Comparison of ENCODE assay signal across 17 cellular contexts in the genomic region with DNA sequence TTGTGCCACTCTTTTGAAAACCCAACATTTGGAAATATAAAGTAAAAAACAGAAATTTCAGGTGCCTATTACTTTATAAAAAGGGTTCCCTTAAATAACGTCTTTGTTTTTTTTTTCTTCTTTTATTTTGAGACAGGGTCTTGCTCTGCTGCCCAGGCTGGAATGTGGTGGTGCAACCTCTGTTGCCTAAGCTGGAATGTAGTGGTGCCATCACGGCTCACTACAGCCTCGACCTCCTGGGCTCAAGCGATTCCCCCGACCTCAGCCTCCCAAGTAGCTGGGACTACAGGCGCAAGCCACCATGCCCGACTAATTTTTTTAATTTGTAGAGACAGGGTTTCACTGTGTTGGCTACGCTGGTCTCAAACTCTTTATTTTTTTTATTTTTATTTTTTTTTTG.
DNase-seq lines count a peak whose midpoint lies in the region; ATAC-seq, FAIRE-seq and TF ChIP-seq lines count a peak whose summit lies in the region.
"Had no signal": no experiment of that assay in that cellular context is flagged by ENCODE, and none has a peak within 500 bp of the region (broad histone marks: within the 10 kb centered on the region; RNA-seq: fewer than 3 reads in every experiment).

No MANE protein-coding gene starts in this region.

- H3K27ac ChIP-seq in CD4-positive, alpha-beta T cell (ENCODE audit: low read depth, low read length), result no peak overlapping the region
- H3K27ac ChIP-seq in Panc1 (ENCODE audit: low read length), result peak overlapping the region; percentile 58; the same call in 1 of the 2 replicates
- no peak overlapping the region for H3K27ac ChIP-seq in H1 (ENCODE audit: low read depth, low read length)
- H3K27ac ChIP-seq: BLaER1 treated with 17β-estradiol and CSF1 and Interleukin-3, amounts not matched to agents 10 nM and 100 nM; HL-60 had no signal

- H3K36me3 ChIP-seq in Panc1 (ENCODE audit: control insufficient read depth, insufficient read depth, low read length), result no peaks in the 10 kb centered on the region
- H3K36me3 ChIP-seq in H1 (ENCODE audit: control insufficient read depth in 2 of 4, insufficient read depth in 4 of 4, low read length in 3 of 4), result no peaks in the 10 kb centered on the region; a peak in 1 of 8 replicates

- no peak for DNase-seq in CD4-positive, alpha-beta T cell
- DNase-seq in Panc1 (ENCODE audit: low read depth, low spot score) (no peak), H1 (ENCODE audit: low read depth in 1 of 2, low spot score in 2 of 2) (no peak), SW480 (ENCODE audit: low spot score) (no peak), GOT3 (lab: John Stamatoyannopoulos, UW) (no peak), GM10248 (ENCODE audit: extremely low spot score) (no peak), posterior cingulate gyrus (no peak)
- DNase-seq: ACHN; Calu3; CD4-positive, CD25-positive, alpha-beta regulatory T cell; DMS 273 treated with DMSO at 0.1 percent for 48 hours had no signal

- TF ChIP-seq CTCF in CD4-positive, alpha-beta T cell (IDR thresholded peaks at IDR 0.05), result no peak
- TF ChIP-seq CTCF in Panc1 (IDR thresholded peaks at IDR 0.05) (no peak), H1 (IDR thresholded peaks at IDR 0.05; ENCODE audit: control extremely low read depth in 1 of 3, insufficient read depth in 1 of 3, low read depth in 1 of 3, low read length in 3 of 3) (no peak), nephron (IDR thresholded peaks at IDR 0.05; ENCODE audit: unreplicated experiment in 3 of 3) (no peak), GM10248 (IDR thresholded peaks at IDR 0.05; ENCODE audit: control extremely low read depth, extremely low read depth, low read depth, missing control alignments) (no peak)

- H3K4me1 ChIP-seq in Panc1 (ENCODE audit: control insufficient read depth, insufficient read depth, low read length) (peaks cover 11% of the 10 kb centered on the region), H1 (replicated peaks in 1 of 4; ENCODE audit: control insufficient read depth in 3 of 4, insufficient read depth in 4 of 4, low read length in 3 of 4) (peaks cover 0 to 4% (median 2%) of the 10 kb centered on the region in 4 experiments; a peak in 4 of 7 replicates)

- no peak for TF ChIP-seq RAD21 in H1 (IDR thresholded peaks at IDR 0.05 in 1 of 2, conservative IDR thresholded peaks at IDR 0.05 in 1 of 2; ENCODE audit: low read depth in 2 of 2, low read length in 2 of 2)

- no peak overlapping the region for H2BK12ac ChIP-seq in H1 (ENCODE audit: low read depth, low read length)

- H3K4me3 ChIP-seq in Panc1 (ENCODE audit: low read depth in 2 of 2, low read length in 2 of 2) (no peak overlapping the region), H1 (ENCODE audit: extremely low read depth in 1 of 4, insufficient read depth in 2 of 4, low read depth in 3 of 4, low read length in 4 of 4) (no peak overlapping the region)
- H3K4me3 ChIP-seq: BLaER1 treated with 17β-estradiol and CSF1 and Interleukin-3, amounts not matched to agents 10 nM and 100 nM; GM12878; GM23338 had no signal

- no peak overlapping the region for H3K9ac ChIP-seq in H1 (replicated peaks in 1 of 4; ENCODE audit: extremely low read depth in 1 of 4, low read depth in 3 of 4, low read length in 3 of 4)
- H3K9ac ChIP-seq: BLaER1 treated with 17β-estradiol and CSF1 and Interleukin-3, amounts not matched to agents 10 nM and 100 nM had no signal

- no peak overlapping the region for H4K91ac ChIP-seq in H1 (replicated peaks; ENCODE audit: insufficient read length, low read length)

- no peak for TF ChIP-seq POLR2A in H1 (IDR thresholded peaks at IDR 0.05; ENCODE audit: control extremely low read depth in 1 of 2, low read depth in 2 of 2, low read length in 2 of 2)

- peaks cover 4% of the 10 kb centered on the region for H3K23me2 ChIP-seq in H1 (ENCODE audit: low read depth, low read length)

- H4K8ac ChIP-seq in H1 (ENCODE audit: extremely low read depth, insufficient read depth, low read length), result no peak overlapping the region

- no peak overlapping the region for H2AK5ac ChIP-seq in H1 (ENCODE audit: low read depth, low read length)

- H3K9me3 Mint-ChIP-seq in CD4-positive, alpha-beta T cell, result no peaks in the 10 kb centered on the region
- no peaks in the 10 kb centered on the region for H3K9me3 Mint-ChIP-seq in nephron
- H3K9me3 Mint-ChIP-seq: GM23338 had no signal

- FAIRE-seq in H1 (lab: Jason Lieb, UNC), result no peak
- FAIRE-seq: GM12878 had no signal

- no peak overlapping the region for H2BK5ac ChIP-seq in H1 (ENCODE audit: low read depth, low read length)

- no peak overlapping the region for H3K14ac ChIP-seq in H1 (ENCODE audit: insufficient read length)

- H3K4ac ChIP-seq in H1 (replicated peaks; ENCODE audit: insufficient read length, low read depth, low read length), result no peak overlapping the region

- peak overlapping the region; percentile 25 for H3K4me3 Mint-ChIP-seq in CD4-positive, alpha-beta T cell
- H3K4me3 Mint-ChIP-seq in nephron, result no peak overlapping the region
- H3K4me3 Mint-ChIP-seq: GM23338 had no signal

- H2BK20ac ChIP-seq in H1 (ENCODE audit: low read length), result no peak overlapping the region

- H3K9me3 ChIP-seq in CD4-positive, alpha-beta T cell (ENCODE audit: control insufficient read depth, low read length), result no peaks in the 10 kb centered on the region
- H3K9me3 ChIP-seq in Panc1 (ENCODE audit: control insufficient read depth, insufficient read depth, low read depth, low read length), result no peaks in the 10 kb centered on the region
- H3K9me3 ChIP-seq in H1 (ENCODE audit: insufficient read depth in 2 of 2, low read depth in 1 of 2, low read length in 1 of 2), result no peaks in the 10 kb centered on the region
- H3K9me3 ChIP-seq: BLaER1 treated with 17β-estradiol and CSF1 and Interleukin-3, amounts not matched to agents 10 nM and 100 nM had no signal

- H3K27me3 Mint-ChIP-seq in CD4-positive, alpha-beta T cell, result no peaks in the 10 kb centered on the region
- no peaks in the 10 kb centered on the region for H3K27me3 Mint-ChIP-seq in nephron (ENCODE audit: low read depth)

- POLR2A ChIA-PET in CD4-positive, alpha-beta T cell (lab: Charles Lee), result interaction anchor here (8.5 kb wide), 1 partner anchor 139 kb away, joined by 274 read pairs; the partner anchor contains the start of gene COX20
- POLR2A ChIA-PET in Panc1 (lab: Charles Lee) (interaction anchor here (0.6 kb wide), 1 partner anchor 78 kb away, joined by 3 read pairs; no protein-coding TSS in a partner anchor), H1 (lab: Charles Lee; ENCODE audit: partially characterized antibody) (interaction anchor here (0.5 to 1.7 kb wide), 6 partner anchors 9 to 159 kb away, joined by 3 to 6 read pairs (median 3); partner anchors contain the start of gene COX20), GM10248 (lab: Yijun Ruan, JAX) (no interaction called here)

- in situ Hi-C loops in Panc1 (cut with HindIII; ENCODE audit: low pct_unique_long_range_greater_than_20kb, low sequenced_read_pairs), result no loop called here

- CTCF ChIA-PET in CD4-positive, alpha-beta T cell (lab: Charles Lee), result interaction anchor here (1.8 kb wide), 1 partner anchor 68 kb away, joined by 6 read pairs; no protein-coding TSS in a partner anchor
- CTCF ChIA-PET in Panc1 (lab: Charles Lee) (no interaction called here), H1 (lab: Charles Lee; ENCODE audit: partially characterized antibody) (interaction anchor here (1.1 to 2.0 kb wide), 2 partner anchors 67 to 109 kb away, joined by 4 to 9 read pairs; no protein-coding TSS in a partner anchor), GM10248 (lab: Yijun Ruan, JAX) (interaction anchor here (1.3 to 1.9 kb wide), 2 partner anchors 11 to 68 kb away, joined by 3 to 6 read pairs; no protein-coding TSS in a partner anchor)

- no peaks in the 10 kb centered on the region for H3K79me1 ChIP-seq in H1 (ENCODE audit: low read depth, low read length)

- H3K4me1 Mint-ChIP-seq in CD4-positive, alpha-beta T cell (ENCODE audit: low read depth), result peaks cover 13% of the 10 kb centered on the region
- H3K4me1 Mint-ChIP-seq in nephron, result peaks cover 16% of the 10 kb centered on the region

- no peak overlapping the region for H2BK120ac ChIP-seq in H1 (replicated peaks; ENCODE audit: low read depth, low read length)

- no peak overlapping the region for H3K4me2 ChIP-seq in H1 (ENCODE audit: insufficient read depth in 1 of 2, low read depth in 2 of 2, low read length in 2 of 2)
- H3K4me2 ChIP-seq: BLaER1 treated with 17β-estradiol and CSF1 and Interleukin-3, amounts not matched to agents 10 nM and 100 nM; GM23338 had no signal

- no peak overlapping the region for H3K23ac ChIP-seq in H1 (ENCODE audit: insufficient read length)

- no peaks in the 10 kb centered on the region for H3K27me3 ChIP-seq in CD4-positive, alpha-beta T cell (ENCODE audit: control insufficient read depth, insufficient read depth, low read length)
- H3K27me3 ChIP-seq in Panc1 (ENCODE audit: control insufficient read depth, insufficient read depth, low read length) (no peaks in the 10 kb centered on the region), H1 (replicated peaks in 1 of 4; ENCODE audit: control insufficient read depth in 3 of 4, extremely low read depth in 1 of 4, insufficient read depth in 3 of 4, low read length in 3 of 4) (no peaks in the 10 kb centered on the region)
- H3K27me3 ChIP-seq: BLaER1 treated with 17β-estradiol and CSF1 and Interleukin-3, amounts not matched to agents 10 nM and 100 nM had no signal

- peaks cover 14% of the 10 kb centered on the region for H3K36me3 Mint-ChIP-seq in CD4-positive, alpha-beta T cell (ENCODE audit: low read depth)
- peaks cover 5% of the 10 kb centered on the region for H3K36me3 Mint-ChIP-seq in nephron (ENCODE audit: low read depth)
- H3K36me3 Mint-ChIP-seq: CD4-positive, CD25-positive, alpha-beta regulatory T cell had no signal

- no peak for TF ChIP-seq EP300 in H1 (IDR thresholded peaks at IDR 0.05; ENCODE audit: borderline replicate concordance in 1 of 2, low read depth in 2 of 2, low read length in 2 of 2)

- no peaks in the 10 kb centered on the region for H4K20me1 ChIP-seq in H1 (replicated peaks in 1 of 2; ENCODE audit: control insufficient read depth in 1 of 2, insufficient read depth in 2 of 2, low read length in 2 of 2)
- H4K20me1 ChIP-seq: BLaER1 treated with 17β-estradiol and CSF1 and Interleukin-3, amounts not matched to agents 10 nM and 100 nM had no signal

- no peak overlapping the region for H4K5ac ChIP-seq in H1 (ENCODE audit: insufficient read length, low read depth, low read length)

- no peak overlapping the region for H3K27ac Mint-ChIP-seq in CD4-positive, alpha-beta T cell
- peak overlapping the region in 2 of 3 experiments; percentile 63 to 67 for H3K27ac Mint-ChIP-seq in nephron
- H3K27ac Mint-ChIP-seq: CD4-positive, CD25-positive, alpha-beta regulatory T cell; GM23338 had no signal

- intact Hi-C loops in CD4-positive, alpha-beta T cell (cut with DNase I, micrococcal nuclease), result loop anchor here (5.0 to 10.0 kb wide), 4 partner anchors 68 to 680 kb away; partner anchors contain the start of genes ADSS2 (in 1 of the 2) and DESI2 (in 1 of the 2)
- intact Hi-C loops in Panc1 (cut with micrococcal nuclease; ENCODE audit: unreplicated experiment) (no loop called here), posterior cingulate gyrus (cut with DNase I) (no loop called here)

- peaks cover 0 to 18% of the 10 kb centered on the region in 2 experiments; a peak in 2 of 4 replicates for H3K79me2 ChIP-seq in H1 (ENCODE audit: control insufficient read depth in 1 of 2, insufficient read depth in 2 of 2, low read length in 2 of 2)

- BruUV-seq in Panc1 (replicated peaks; lab: Mats Ljungman, UMichigan), result no TSS peak

- H3K18ac ChIP-seq in H1 (ENCODE audit: extremely low read depth, low read length), result no peak overlapping the region

- ATAC-seq in CD4-positive, alpha-beta T cell (ENCODE audit: poor library complexity), result no peak
- no peak for ATAC-seq in Panc1
- ATAC-seq: GM12878, GM23338, HCT116 had no signal

- no peak overlapping the region for H2AFZ ChIP-seq in H1 (ENCODE audit: low read length)
- H2AFZ ChIP-seq: GM23338 had no signal

- no peak overlapping the region for H2BK15ac ChIP-seq in H1 (ENCODE audit: low read length)

- H3K56ac ChIP-seq in H1 (replicated peaks; ENCODE audit: insufficient read length, low read depth, low read length), result no peak overlapping the region

- WGBS in H1 (ENCODE audit: extremely low coverage in 1 of 2, insufficient coverage in 1 of 2, insufficient read length in 1 of 2, insufficient replicate concordance in 2 of 2, low coverage in 1 of 2, low lambda C conversion rate in 2 of 2, missing lambda C conversion rate in 1 of 2), 2 experiments, result 67% methylated on average over 8 of the region's 8 CpGs; no CpG with 5 or more reads in 1 of the 2 experiments

Comparison
In these comparisons a context has a peak if more than half of its experiments do, and no peak if none do; other contexts are left out.
1. intact Hi-C loops: an anchor here in CD4-positive, alpha-beta T cell (5.0 to 10.0 kb wide); none called in Panc1 and posterior cingulate gyrus.